In the genomic region with DNA sequence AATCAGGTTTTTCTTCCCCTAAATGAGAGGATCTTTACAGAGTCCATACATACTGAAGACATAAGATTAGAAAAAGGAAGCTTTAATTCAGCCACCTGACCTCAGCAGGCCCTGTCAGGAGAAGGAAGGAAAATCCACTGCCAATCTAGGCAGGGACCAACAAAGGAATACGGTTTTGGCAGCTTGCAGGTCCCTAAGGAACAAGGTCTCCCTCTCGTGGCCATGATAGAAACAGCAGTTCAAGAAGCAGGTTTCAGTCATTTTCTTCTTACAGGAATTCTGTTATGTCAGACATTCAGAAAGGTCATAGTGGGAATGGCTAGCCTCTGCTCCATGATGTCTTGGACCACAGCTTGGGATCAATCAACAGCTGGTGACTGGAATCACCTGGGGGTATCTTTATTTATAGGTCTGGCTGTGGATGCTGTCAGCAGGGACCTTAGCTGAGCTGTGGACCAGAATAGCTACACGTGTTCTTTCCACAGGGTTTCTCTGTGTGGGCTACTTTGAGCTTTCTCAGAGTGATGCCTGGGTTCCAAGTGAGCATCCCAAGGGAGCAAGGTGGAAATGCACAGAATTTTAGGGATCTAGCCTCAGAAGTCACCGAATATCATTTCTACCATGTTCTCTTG, we compare ENCODE assay signal across 8 cellular contexts. TPM values are rescaled to one million over a fixed set of nuclear protein-coding genes. Genes with fewer than 3 reads are reported as not detected.
DNase-seq lines count a peak whose midpoint lies in the region; ATAC-seq and TF ChIP-seq lines count a peak whose summit lies in the region.

No MANE protein-coding gene starts in this region.

- ATAC-seq in CD8-positive, alpha-beta T cell = peak; percentile 72
- ATAC-seq in GM18867 (IDR thresholded peaks at IDR 0.05; ENCODE audit: unreplicated experiment) = peak; percentile 76
- peak; percentile 45 for ATAC-seq in PC-3
- ATAC-seq in HG03108 (IDR thresholded peaks at IDR 0.05; ENCODE audit: unreplicated experiment) = no peak

- H3K4me1 ChIP-seq in CD8-positive, alpha-beta T cell (ENCODE audit: insufficient read depth, low read length) = no peaks in the 10 kb centered on the region
- H3K4me1 ChIP-seq in PC-3 (ENCODE audit: insufficient read depth, low read length) = no peaks in the 10 kb centered on the region

- H3K4me3 ChIP-seq in CD8-positive, alpha-beta T cell (ENCODE audit: low read depth, low read length) = no peak overlapping the region
- no peak overlapping the region for H3K4me3 ChIP-seq in PC-3 (ENCODE audit: low read length)

- H3K27ac ChIP-seq in CD8-positive, alpha-beta T cell (ENCODE audit: low read depth, low read length) = no peak overlapping the region
- no peak overlapping the region for H3K27ac ChIP-seq in PC-3 (ENCODE audit: low read length)

- H3K36me3 ChIP-seq in CD8-positive, alpha-beta T cell (ENCODE audit: insufficient read depth, low read length) = no peaks in the 10 kb centered on the region
- peaks cover 12% of the 10 kb centered on the region; the same call in 1 of the 2 replicates for H3K36me3 ChIP-seq in PC-3 (ENCODE audit: low read depth, low read length)

- intact Hi-C loops in CD8-positive, alpha-beta T cell (cut with DNase I, micrococcal nuclease) = loop anchor here (5.0 kb wide), 2 partner anchors 991 to 1206 kb away; no protein-coding TSS in a partner anchor
- intact Hi-C loops in PC-3 (cut with micrococcal nuclease) = no loop called here

- CTCF ChIA-PET in CD8-positive, alpha-beta T cell (lab: Charles Lee) = interaction anchor here (0.5 to 2.9 kb wide), 14 partner anchors 9 to 924 kb away, joined by 3 to 14 read pairs (median 3); a partner anchor contains a TSS
- CTCF ChIA-PET in PC-3 (lab: Charles Lee) = interaction anchor here (0.6 kb wide), 1 partner anchor 16 kb away, joined by 3 read pairs; no protein-coding TSS in a partner anchor

- no peaks in the 10 kb centered on the region for H3K27me3 Mint-ChIP-seq in CD8-positive, alpha-beta T cell (ENCODE audit: low read depth)
- no peaks in the 10 kb centered on the region for H3K27me3 Mint-ChIP-seq in brain
- H3K27me3 Mint-ChIP-seq in immature natural killer cell (ENCODE audit: low read depth in 3 of 3) = peaks cover 0 to 2% (median 2%) of the 10 kb centered on the region in 3 donors

- H3K9me3 ChIP-seq in CD8-positive, alpha-beta T cell (ENCODE audit: low read length) = peaks cover 5% of the 10 kb centered on the region
- H3K9me3 ChIP-seq in PC-3 (ENCODE audit: low read length) = peaks cover 21% of the 10 kb centered on the region

- peak; percentile 76 for TF ChIP-seq CTCF in CD8-positive, alpha-beta T cell (IDR thresholded peaks at IDR 0.05)
- TF ChIP-seq CTCF in PC-3 (conservative IDR thresholded peaks at IDR 0.05; ENCODE audit: low read depth, low read length) (peak; percentile 90), brain (conservative IDR thresholded peaks at IDR 0.05) (peak; percentile 54 to 68)

- no peak overlapping the region for H3K4me3 Mint-ChIP-seq in CD8-positive, alpha-beta T cell
- no peak overlapping the region for H3K4me3 Mint-ChIP-seq in brain
- no peak overlapping the region for H3K4me3 Mint-ChIP-seq in immature natural killer cell

- peak in 4 of 7 experiments; percentile 10 to 46 (median 28) for DNase-seq in CD8-positive, alpha-beta T cell
- DNase-seq in PC-3 = peak; percentile 78
- peak; percentile 24 to 31 (median 28) for DNase-seq in immature natural killer cell
- peak; percentile 16 for DNase-seq in stimulated activated CD4-positive, alpha-beta T cell treated with anti-CD3 and anti-CD28 coated beads, Interleukin-4, amount 100 ng/mL, for 1 hour

- H3K9me2 ChIP-seq in PC-3 (replicated peaks; ENCODE audit: low read length) = no peaks in the 10 kb centered on the region

- peak; percentile 63 for TF ChIP-seq RAD21 in Ishikawa (IDR thresholded peaks at IDR 0.05; ENCODE audit: low read depth)

- H3K36me3 Mint-ChIP-seq in CD8-positive, alpha-beta T cell = peaks cover 8% of the 10 kb centered on the region
- H3K36me3 Mint-ChIP-seq in brain = peaks cover 13% of the 10 kb centered on the region
- peaks cover 5 to 7% (median 6%) of the 10 kb centered on the region in 3 donors for H3K36me3 Mint-ChIP-seq in immature natural killer cell

- TF ChIP-seq EP300 in Ishikawa (IDR thresholded peaks at IDR 0.05; ENCODE audit: borderline replicate concordance) = no peak

- no peaks in the 10 kb centered on the region for H3K79me2 ChIP-seq in PC-3 (ENCODE audit: low read length)

- H3K9me3 Mint-ChIP-seq in CD8-positive, alpha-beta T cell = peaks cover 10% of the 10 kb centered on the region
- H3K9me3 Mint-ChIP-seq in brain (peaks cover 6 to 24% (median 16%) of the 10 kb centered on the region in 5 experiments), immature natural killer cell (peaks cover 3 to 8% (median 5%) of the 10 kb centered on the region in 6 donors)

- no peak overlapping the region for H3K27ac Mint-ChIP-seq in CD8-positive, alpha-beta T cell
- H3K27ac Mint-ChIP-seq in brain (no peak overlapping the region), immature natural killer cell (no peak overlapping the region)

- H3K27me3 ChIP-seq in CD8-positive, alpha-beta T cell (ENCODE audit: insufficient read depth, low read length) = no peaks in the 10 kb centered on the region
- no peaks in the 10 kb centered on the region for H3K27me3 ChIP-seq in PC-3 (ENCODE audit: low read length)

- H3K4me1 Mint-ChIP-seq in CD8-positive, alpha-beta T cell (ENCODE audit: low read depth) = peaks cover 3% of the 10 kb centered on the region
- H3K4me1 Mint-ChIP-seq in brain (no peaks in the 10 kb centered on the region), immature natural killer cell (no peaks in the 10 kb centered on the region)

- no peak overlapping the region for H2AFZ ChIP-seq in PC-3 (ENCODE audit: low read length)

- H3K4me2 ChIP-seq in PC-3 (ENCODE audit: low read length) = no peak overlapping the region

- POLR2A ChIA-PET in CD8-positive, alpha-beta T cell (lab: Charles Lee) = interaction anchor here (1.1 kb wide), 1 partner anchor 10 kb away, joined by 3 read pairs; a partner anchor contains a TSS
- POLR2A ChIA-PET in PC-3 (lab: Charles Lee; ENCODE audit: unreplicated experiment) = interaction anchor here (0.6 kb wide), 1 partner anchor 250 kb away, joined by 3 read pairs; no protein-coding TSS in a partner anchor

- no peak overlapping the region for H3K9ac ChIP-seq in PC-3 (ENCODE audit: low read length)

- H4K20me1 ChIP-seq in PC-3 (ENCODE audit: low read length) = no peaks in the 10 kb centered on the region

- H3F3A ChIP-seq in PC-3 (ENCODE audit: low read length, unreplicated experiment) = no peaks in the 10 kb centered on the region

- no TSS peak for BruUV-seq in PC-3 (replicated peaks; lab: Mats Ljungman, UMichigan)

TF ChIP-seq in Ishikawa, 13 proteins besides CTCF, POLR2A, EP300 and RAD21:
- no peak for TF ChIP-seq FOXM1 (IDR thresholded peaks at IDR 0.05; ENCODE audit: borderline replicate concordance, low read depth)
- TF ChIP-seq, protein P1, sequence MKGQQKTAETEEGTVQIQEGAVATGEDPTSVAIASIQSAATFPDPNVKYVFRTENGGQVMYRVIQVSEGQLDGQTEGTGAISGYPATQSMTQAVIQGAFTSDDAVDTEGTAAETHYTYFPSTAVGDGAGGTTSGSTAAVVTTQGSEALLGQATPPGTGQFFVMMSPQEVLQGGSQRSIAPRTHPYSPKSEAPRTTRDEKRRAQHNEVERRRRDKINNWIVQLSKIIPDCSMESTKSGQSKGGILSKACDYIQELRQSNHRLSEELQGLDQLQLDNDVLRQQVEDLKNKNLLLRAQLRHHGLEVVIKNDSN (IDR thresholded peaks at IDR 0.05) = no peak
- no peak for TF ChIP-seq TEAD4 (IDR thresholded peaks at IDR 0.05)
- TF ChIP-seq YY1 (IDR thresholded peaks at IDR 0.05; ENCODE audit: low read depth) = no peak
- TF ChIP-seq, protein P2, sequence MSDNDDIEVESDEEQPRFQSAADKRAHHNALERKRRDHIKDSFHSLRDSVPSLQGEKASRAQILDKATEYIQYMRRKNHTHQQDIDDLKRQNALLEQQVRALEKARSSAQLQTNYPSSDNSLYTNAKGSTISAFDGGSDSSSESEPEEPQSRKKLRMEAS (IDR thresholded peaks at IDR 0.05) = no peak
- TF ChIP-seq, protein P3, sequence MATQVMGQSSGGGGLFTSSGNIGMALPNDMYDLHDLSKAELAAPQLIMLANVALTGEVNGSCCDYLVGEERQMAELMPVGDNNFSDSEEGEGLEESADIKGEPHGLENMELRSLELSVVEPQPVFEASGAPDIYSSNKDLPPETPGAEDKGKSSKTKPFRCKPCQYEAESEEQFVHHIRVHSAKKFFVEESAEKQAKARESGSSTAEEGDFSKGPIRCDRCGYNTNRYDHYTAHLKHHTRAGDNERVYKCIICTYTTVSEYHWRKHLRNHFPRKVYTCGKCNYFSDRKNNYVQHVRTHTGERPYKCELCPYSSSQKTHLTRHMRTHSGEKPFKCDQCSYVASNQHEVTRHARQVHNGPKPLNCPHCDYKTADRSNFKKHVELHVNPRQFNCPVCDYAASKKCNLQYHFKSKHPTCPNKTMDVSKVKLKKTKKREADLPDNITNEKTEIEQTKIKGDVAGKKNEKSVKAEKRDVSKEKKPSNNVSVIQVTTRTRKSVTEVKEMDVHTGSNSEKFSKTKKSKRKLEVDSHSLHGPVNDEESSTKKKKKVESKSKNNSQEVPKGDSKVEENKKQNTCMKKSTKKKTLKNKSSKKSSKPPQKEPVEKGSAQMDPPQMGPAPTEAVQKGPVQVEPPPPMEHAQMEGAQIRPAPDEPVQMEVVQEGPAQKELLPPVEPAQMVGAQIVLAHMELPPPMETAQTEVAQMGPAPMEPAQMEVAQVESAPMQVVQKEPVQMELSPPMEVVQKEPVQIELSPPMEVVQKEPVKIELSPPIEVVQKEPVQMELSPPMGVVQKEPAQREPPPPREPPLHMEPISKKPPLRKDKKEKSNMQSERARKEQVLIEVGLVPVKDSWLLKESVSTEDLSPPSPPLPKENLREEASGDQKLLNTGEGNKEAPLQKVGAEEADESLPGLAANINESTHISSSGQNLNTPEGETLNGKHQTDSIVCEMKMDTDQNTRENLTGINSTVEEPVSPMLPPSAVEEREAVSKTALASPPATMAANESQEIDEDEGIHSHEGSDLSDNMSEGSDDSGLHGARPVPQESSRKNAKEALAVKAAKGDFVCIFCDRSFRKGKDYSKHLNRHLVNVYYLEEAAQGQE (IDR thresholded peaks at IDR 0.05; ENCODE audit: low read depth) = no peak
- no peak for TF ChIP-seq TAF1 (IDR thresholded peaks at IDR 0.05; ENCODE audit: low read depth)
- no peak for TF ChIP-seq EGR1 (IDR thresholded peaks at IDR 0.05)

RNA-seq across cellular contexts. Expression of a gene that starts 9.4 kb away (rescaled TPM):
- total RNA-seq in CD8-positive, alpha-beta T cell = 10 to 100 TPM in 1 of 2 experiments, 1 to 10 TPM in 1; 9.0 to 13.7 TPM
- total RNA-seq in PC-3 (2014; rRNA removed) = 51.7 and 63.1 TPM in 2 replicates
- polyA plus RNA-seq in brain (ENCODE audit: insufficient read depth, low read depth, low replicate concordance) (31.4 TPM), immature natural killer cell (10 to 100 TPM; 12.1 to 13.4 (median 12.8) TPM)

Comparison
In these comparisons a context has a peak if more than half of its experiments do, and no peak if none do; other contexts are left out.
1. DNase-seq: peak in every context shown above with its lines; median percentile 78 in PC-3; 28 in immature natural killer cell; 28 in CD8-positive, alpha-beta T cell; 16 in stimulated activated CD4-positive, alpha-beta T cell treated with anti-CD3 and anti-CD28 coated beads, Interleukin-4, amount 100 ng/mL, for 1 hour.